Comparison of ENCODE assay signal across 8 cellular contexts in genomic region chr10:115093776-115094361, GRCh38. TPM values are rescaled to one million over a fixed set of nuclear protein-coding genes. Genes with fewer than 3 reads are reported as not detected.
DNase-seq lines count a peak whose midpoint lies in the region; ATAC-seq and TF ChIP-seq lines count a peak whose summit lies in the region.

No MANE protein-coding gene starts in this region.

- no peaks in the 10 kb centered on the region for H3K36me3 Mint-ChIP-seq in activated T-cell treated with anti-CD3 and anti-CD28 coated beads, Interleukin-2, amount 50 U/mL, for 4 hours (ENCODE audit: insufficient read depth)

- ATAC-seq in GM19467 (IDR thresholded peaks at IDR 0.05; ENCODE audit: unreplicated experiment) (peak; percentile 37), HG03469 (IDR thresholded peaks at IDR 0.05; ENCODE audit: unreplicated experiment) (peak; percentile 30), right cardiac atrium (peak; percentile 43 to 66)
- ATAC-seq in activated T-cell treated with anti-CD3 and anti-CD28 coated beads, Interleukin-2, amount 50 U/mL, for 4 hours: peak; percentile 41 to 56

- H3K27ac ChIP-seq in right cardiac atrium (ENCODE audit: low read length) (no peak overlapping the region), skin epidermis (no peak overlapping the region)

- intact Hi-C loops in right cardiac atrium (cut with DNase I): no loop called here

- H3K4me1 Mint-ChIP-seq in activated T-cell treated with anti-CD3 and anti-CD28 coated beads, Interleukin-2, amount 50 U/mL, for 4 hours (ENCODE audit: low read depth): peaks cover 13% of the 10 kb centered on the region

- no peaks in the 10 kb centered on the region for H3K9me3 Mint-ChIP-seq in activated T-cell treated with anti-CD3 and anti-CD28 coated beads, Interleukin-2, amount 50 U/mL, for 4 hours

- no peaks in the 10 kb centered on the region for H3K27me3 ChIP-seq in GM06990 (replicated peaks; ENCODE audit: control insufficient read depth, insufficient read depth, low read length)
- no peaks in the 10 kb centered on the region for H3K27me3 ChIP-seq in right cardiac atrium (ENCODE audit: control insufficient read depth, insufficient read depth)

- no peaks in the 10 kb centered on the region for H3K9me3 ChIP-seq in right cardiac atrium (ENCODE audit: control insufficient read depth, low read length)

- DNase-seq in GM06990 (ENCODE audit: extremely low read depth, insufficient read length) (peak; percentile 41), right cardiac atrium (peak; percentile 19 to 60 (median 40)), NCI-H2107 treated with DMSO at 0.1 percent for 48 hours (lab: John Stamatoyannopoulos, UW; ENCODE audit: unreplicated experiment) (no peak), HUDEP-2 (lab: John Stamatoyannopoulos, UW; ENCODE audit: unreplicated experiment in 76 of 76) (no peak)
- DNase-seq in activated T-cell treated with anti-CD3 and anti-CD28 coated beads, Interleukin-2, amount 50 U/mL, for 4 hours: no peak

- peak; percentile 29 for TF ChIP-seq CTCF in GM06990 (IDR thresholded peaks at IDR 0.05; ENCODE audit: insufficient read depth, low read length, poor library complexity, severe bottlenecking)

- H3K4me3 ChIP-seq in GM06990 (replicated peaks; ENCODE audit: low read depth, low read length) (peak overlapping the region; percentile 71), right cardiac atrium (ENCODE audit: low read length) (peak overlapping the region; percentile 71), skin epidermis (peak overlapping the region; percentile 42 to 63 (median 54))

- no peaks in the 10 kb centered on the region for H3K36me3 ChIP-seq in GM06990 (ENCODE audit: control insufficient read depth, insufficient read depth, low read length)

- H3K4me1 ChIP-seq in right cardiac atrium (ENCODE audit: control insufficient read depth, insufficient read depth, low read length): no peaks in the 10 kb centered on the region

- H3K4me3 Mint-ChIP-seq in activated T-cell treated with anti-CD3 and anti-CD28 coated beads, Interleukin-2, amount 50 U/mL, for 4 hours: peak overlapping the region; percentile 63

- peaks cover 51% of the 10 kb centered on the region for H3K27me3 Mint-ChIP-seq in activated T-cell treated with anti-CD3 and anti-CD28 coated beads, Interleukin-2, amount 50 U/mL, for 4 hours (ENCODE audit: low read depth)

- WGBS in right cardiac atrium: 3% methylated on average over 61 of the region's 61 CpGs

RNA-seq across cellular contexts. Expression of gene ATRNL1, which starts 0.7 kb away (rescaled TPM):
- total RNA-seq in activated T-cell treated with anti-CD3 and anti-CD28 coated beads, Interleukin-2, amount 50 U/mL, for 4 hours: under 1 TPM in 2 of 3 donors, not detected in 1; 0.11 to 0.16 TPM
- 1 to 10 TPM; 1.8 to 2.2 (median 2.1) TPM for total RNA-seq in right cardiac atrium
- 0.75 TPM for polyA plus RNA-seq in right cardiac atrium

Comparison
In these comparisons a context has a peak if more than half of its experiments do, and no peak if none do; other contexts are left out.
1. DNase-seq: peak in GM06990 (single experiment) and right cardiac atrium (3 of 3); none in activated T-cell treated with anti-CD3 and anti-CD28 coated beads, Interleukin-2, amount 50 U/mL, for 4 hours (single experiment), NCI-H2107 treated with DMSO at 0.1 percent for 48 hours (single experiment) and HUDEP-2 (0 of 76).
2. Peak in every context shown above with its lines, with median percentiles within 50 percentile points of each other: H3K4me3 ChIP-seq and ATAC-seq.